Comparison of ENCODE assay signal across 12 cellular contexts in the genomic region with DNA sequence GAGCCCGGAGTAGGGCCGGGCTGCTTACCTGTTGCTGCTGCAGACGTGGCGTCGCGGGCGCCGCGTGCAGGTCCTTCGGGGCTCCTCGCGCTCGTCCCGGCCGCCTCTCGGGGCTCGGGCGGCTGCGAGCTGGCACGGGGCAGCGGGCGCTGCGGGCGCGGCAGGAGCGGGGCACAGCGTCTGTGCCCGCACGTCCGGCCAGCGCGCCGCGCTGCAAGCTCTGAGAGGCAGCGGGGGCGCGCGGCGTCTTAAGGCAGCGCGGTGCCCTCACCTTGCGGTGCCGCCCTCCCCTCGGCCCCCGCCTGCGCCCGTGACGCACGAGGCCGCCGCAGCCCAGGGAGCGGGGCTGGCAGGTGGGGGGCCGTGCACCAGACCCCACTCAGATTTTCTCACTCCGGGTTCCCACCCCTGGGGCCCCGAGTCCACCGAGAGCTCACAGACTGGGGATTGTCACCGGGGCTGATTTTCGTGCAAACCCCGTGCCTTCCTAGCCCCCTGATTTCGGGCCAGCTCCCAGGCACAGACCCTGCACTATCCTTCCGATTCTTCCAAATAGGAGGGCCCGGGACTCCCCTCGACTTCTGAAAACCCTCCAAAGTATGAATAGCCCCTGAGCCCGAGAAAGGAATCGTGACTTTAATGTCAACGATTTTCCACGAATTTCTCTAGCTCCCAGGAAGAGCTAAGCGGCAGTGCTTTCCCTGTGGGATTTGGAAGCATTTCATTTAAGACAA. TPM values are rescaled to one million over a fixed set of nuclear protein-coding genes. Genes with fewer than 3 reads are reported as not detected.
DNase-seq lines count a peak whose midpoint lies in the region; ATAC-seq and TF ChIP-seq lines count a peak whose summit lies in the region.
"Had no signal": no experiment of that assay in that cellular context is flagged by ENCODE, and none has a peak within 500 bp of the region (broad histone marks: within the 10 kb centered on the region; RNA-seq: fewer than 3 reads in every experiment).

A gene with protein sequence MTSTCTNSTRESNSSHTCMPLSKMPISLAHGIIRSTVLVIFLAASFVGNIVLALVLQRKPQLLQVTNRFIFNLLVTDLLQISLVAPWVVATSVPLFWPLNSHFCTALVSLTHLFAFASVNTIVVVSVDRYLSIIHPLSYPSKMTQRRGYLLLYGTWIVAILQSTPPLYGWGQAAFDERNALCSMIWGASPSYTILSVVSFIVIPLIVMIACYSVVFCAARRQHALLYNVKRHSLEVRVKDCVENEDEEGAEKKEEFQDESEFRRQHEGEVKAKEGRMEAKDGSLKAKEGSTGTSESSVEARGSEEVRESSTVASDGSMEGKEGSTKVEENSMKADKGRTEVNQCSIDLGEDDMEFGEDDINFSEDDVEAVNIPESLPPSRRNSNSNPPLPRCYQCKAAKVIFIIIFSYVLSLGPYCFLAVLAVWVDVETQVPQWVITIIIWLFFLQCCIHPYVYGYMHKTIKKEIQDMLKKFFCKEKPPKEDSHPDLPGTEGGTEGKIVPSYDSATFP (minus strand): TSS at position 222 of the 734 bp plus-strand sequence. CDS start 2,321 bp downstream, outside the sequence.

- no peaks in the 10 kb centered on the region for H3K36me3 ChIP-seq in HUES6 (ENCODE audit: control insufficient read depth, insufficient read depth, low read length)
- no peaks in the 10 kb centered on the region for H3K36me3 ChIP-seq in neural progenitor cell

- H3K27ac Mint-ChIP-seq in activated CD4-positive, alpha-beta T cell treated with anti-CD3 and anti-CD28 coated beads for 36 hours, result no peak within 1 kb of the TSS
- no peak within 1 kb of the TSS for H3K27ac Mint-ChIP-seq in neural progenitor cell

- DNase-seq in activated CD4-positive, alpha-beta T cell treated with anti-CD3 and anti-CD28 coated beads for 36 hours, result peak; percentile 32
- no peak for DNase-seq in activated CD4-positive, alpha-beta T cell treated with anti-CD3 and anti-CD28 coated beads for 4 hours
- DNase-seq in ecto neural progenitor cell (ENCODE audit: low spot score) (peak; percentile 49), neural progenitor cell (ENCODE audit: low spot score) (peak; percentile 59), NCI-H1694 (lab: John Stamatoyannopoulos, UW) (no peak), A172 (ENCODE audit: low spot score) (no peak), GDM1 (lab: John Stamatoyannopoulos, UW) (no peak)
- DNase-seq: effector memory CD4-positive, alpha-beta T cell; MV-4-11; occipital lobe; stimulated activated CD4-positive, alpha-beta T cell treated with anti-CD3 and anti-CD28 coated beads, Interleukin-2, amount 100 ng/mL, for 48 hours had no signal

- CTCF ChIA-PET in activated CD4-positive, alpha-beta T cell treated with anti-CD3 and anti-CD28 coated beads for 36 hours (lab: Charles Lee), result interaction anchor here (1.7 kb wide), 1 partner anchor 18 kb away, joined by 5 read pairs; no protein-coding TSS in a partner anchor

- no peak within 1 kb of the TSS for H3K9ac ChIP-seq in HUES6 (ENCODE audit: low read length)
- H3K9ac ChIP-seq in neural progenitor cell, result no peak within 1 kb of the TSS

- no peak within 1 kb of the TSS for H3K27ac ChIP-seq in HUES6 (ENCODE audit: low read depth, low read length)
- H3K27ac ChIP-seq in neural progenitor cell, result no peak within 1 kb of the TSS

- no peak within 1 kb of the TSS for H3K4me3 Mint-ChIP-seq in activated CD4-positive, alpha-beta T cell treated with anti-CD3 and anti-CD28 coated beads for 36 hours
- H3K4me3 Mint-ChIP-seq in neural progenitor cell, result peak within 1 kb of the TSS; percentile 64

- H3F3A ChIP-seq in neural progenitor cell (ENCODE audit: low read depth), result no peaks in the 10 kb centered on the region

- no peaks in the 10 kb centered on the region for H3K9me3 Mint-ChIP-seq in activated CD4-positive, alpha-beta T cell treated with anti-CD3 and anti-CD28 coated beads for 36 hours (ENCODE audit: low read depth)
- peaks cover 11% of the 10 kb centered on the region for H3K9me3 Mint-ChIP-seq in neural progenitor cell

- TF ChIP-seq CTCF in neural progenitor cell (IDR thresholded peaks at IDR 0.05), result no peak

- ATAC-seq in activated CD4-positive, alpha-beta T cell treated with anti-CD3 and anti-CD28 coated beads for 36 hours, result peak; percentile 27

- H3K27me3 ChIP-seq in HUES6 (ENCODE audit: control insufficient read depth, insufficient read depth, low read length), result peaks cover 100% of the 10 kb centered on the region
- H3K27me3 ChIP-seq in neural progenitor cell, result peaks cover 100% of the 10 kb centered on the region

- no peak within 1 kb of the TSS for H2AFZ ChIP-seq in neural progenitor cell (replicated peaks)

- peaks cover 43% of the 10 kb centered on the region for H3K27me3 Mint-ChIP-seq in activated CD4-positive, alpha-beta T cell treated with anti-CD3 and anti-CD28 coated beads for 36 hours
- H3K27me3 Mint-ChIP-seq in neural progenitor cell (ENCODE audit: insufficient read depth, low read depth), result peaks cover 34% of the 10 kb centered on the region

- H3K4me3 ChIP-seq in HUES6 (ENCODE audit: low read depth, low read length), result peak within 1 kb of the TSS; percentile 46
- peak within 1 kb of the TSS; percentile 29 for H3K4me3 ChIP-seq in neural progenitor cell

- H3K4me2 ChIP-seq in neural progenitor cell, result peak within 1 kb of the TSS; percentile 69

- H3K36me3 Mint-ChIP-seq in activated CD4-positive, alpha-beta T cell treated with anti-CD3 and anti-CD28 coated beads for 36 hours (ENCODE audit: low read depth), result no peaks in the 10 kb centered on the region
- no peaks in the 10 kb centered on the region for H3K36me3 Mint-ChIP-seq in neural progenitor cell

- no peaks in the 10 kb centered on the region for H3K79me2 ChIP-seq in neural progenitor cell (ENCODE audit: low read depth)

- peaks cover 4% of the 10 kb centered on the region for H4K20me1 ChIP-seq in neural progenitor cell (ENCODE audit: low read depth)

- peaks cover 7% of the 10 kb centered on the region for H3K4me1 Mint-ChIP-seq in activated CD4-positive, alpha-beta T cell treated with anti-CD3 and anti-CD28 coated beads for 36 hours
- peaks cover 6% of the 10 kb centered on the region for H3K4me1 Mint-ChIP-seq in neural progenitor cell

- peaks cover 16% of the 10 kb centered on the region for H3K4me1 ChIP-seq in HUES6 (ENCODE audit: control insufficient read depth, insufficient read depth, low read length)
- no peaks in the 10 kb centered on the region for H3K4me1 ChIP-seq in neural progenitor cell

- POLR2A ChIA-PET in activated CD4-positive, alpha-beta T cell treated with anti-CD3 and anti-CD28 coated beads for 36 hours (lab: Charles Lee), result no interaction called here

- intact Hi-C loops in activated CD4-positive, alpha-beta T cell treated with anti-CD3 and anti-CD28 coated beads for 36 hours (cut with DNase I, micrococcal nuclease), result loop anchor here in 1 of 2 experiments (5.0 to 10.0 kb wide), 2 partner anchors 72 to 541 kb away; no protein-coding TSS in a partner anchor

- no peaks in the 10 kb centered on the region; the same call in 1 of the 2 replicates for H3K9me3 ChIP-seq in HUES6 (ENCODE audit: control insufficient read depth, insufficient read depth, low read depth, low read length)
- no peaks in the 10 kb centered on the region for H3K9me3 ChIP-seq in neural progenitor cell (ENCODE audit: low read depth)

RNA-seq across cellular contexts. Expression of the gene that starts here (rescaled TPM):
- not detected for total RNA-seq in activated CD4-positive, alpha-beta T cell treated with anti-CD3 and anti-CD28 coated beads for 36 hours
- not detected in 2 replicates for total RNA-seq in neural progenitor cell (ENCODE audit: low replicate concordance)
- not detected in 2 replicates for total RNA-seq in A172 (2014; rRNA removed; shearing (Covaris generic))
- total RNA-seq: occipital lobe had no signal

Comparison
In these comparisons a context has a peak if more than half of its experiments do, and no peak if none do; other contexts are left out.
1. Peak in DNase-seq and ATAC-seq in activated CD4-positive, alpha-beta T cell treated with anti-CD3 and anti-CD28 coated beads for 36 hours; RNA of the gene not detected or under 1 TPM.
2. Peak in DNase-seq, H3K4me3 ChIP-seq and H3K4me2 ChIP-seq in neural progenitor cell; RNA of the gene not detected or under 1 TPM.